Comparison of ENCODE assay signal across 17 cellular contexts in the genomic region with DNA sequence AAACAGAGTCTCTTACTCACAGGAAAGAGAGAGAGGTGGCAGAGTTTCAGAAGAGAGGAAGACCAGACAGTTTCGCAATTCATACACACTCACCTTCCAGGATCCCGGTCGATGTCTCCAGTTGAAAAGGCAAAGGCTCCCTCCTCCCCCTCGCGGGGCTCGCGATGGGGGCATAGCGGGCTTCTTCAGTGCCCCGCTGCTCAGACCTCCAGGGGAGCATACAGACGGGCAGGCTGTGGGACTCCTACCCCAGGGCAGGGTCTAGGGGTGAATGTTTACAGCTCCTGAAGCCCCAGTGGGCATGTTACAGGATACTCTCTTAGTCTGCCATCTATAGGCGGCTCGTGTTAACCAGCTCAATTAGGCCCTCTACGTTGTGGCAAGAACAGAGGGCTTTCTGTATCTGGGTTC.
DNase-seq lines count a peak whose midpoint lies in the region; ATAC-seq and TF ChIP-seq lines count a peak whose summit lies in the region.
"Had no signal": no experiment of that assay in that cellular context is flagged by ENCODE, and none has a peak within 500 bp of the region (broad histone marks: within the 10 kb centered on the region; RNA-seq: fewer than 3 reads in every experiment).

No MANE protein-coding gene starts in this region.

- no peak overlapping the region for H3K18ac ChIP-seq in mesenchymal stem cell (ENCODE audit: low read depth in 1 of 2, low read length in 2 of 2)

- no peak overlapping the region for H2BK15ac ChIP-seq in mesenchymal stem cell (ENCODE audit: low read depth, poor library complexity, severe bottlenecking)

- H3K27ac ChIP-seq in endodermal cell (ENCODE audit: low read depth, low read length), result no peak overlapping the region
- no peak overlapping the region for H3K27ac ChIP-seq in mesenchymal stem cell (ENCODE audit: low read length, poor library complexity, severe bottlenecking)
- H3K27ac ChIP-seq: psoas muscle had no signal

- peak overlapping the region; percentile 61 for H2BK120ac ChIP-seq in mesenchymal stem cell (ENCODE audit: low read depth, low read length)

- no peaks in the 10 kb centered on the region for H3K9me3 ChIP-seq in endodermal cell (ENCODE audit: control insufficient read depth, low read length)
- no peaks in the 10 kb centered on the region for H3K9me3 ChIP-seq in mesenchymal stem cell (ENCODE audit: control insufficient read depth, low read length)
- H3K9me3 ChIP-seq: psoas muscle, transverse colon had no signal

- H2AFZ ChIP-seq in mesenchymal stem cell (ENCODE audit: low read depth, low read length), result peak overlapping the region; percentile 46

- no peak overlapping the region for H3K14ac ChIP-seq in mesenchymal stem cell (ENCODE audit: low read length in 2 of 2)

- H3K27ac Mint-ChIP-seq in endodermal cell, result peak overlapping the region; percentile 55
- H3K27ac Mint-ChIP-seq: activated naive CD4-positive, alpha-beta T cell treated with anti-CD3 and anti-CD28 coated beads, Interleukin-2, amount 50 U/mL, for 72 hours had no signal

- no peaks in the 10 kb centered on the region for H3K36me3 Mint-ChIP-seq in endodermal cell (ENCODE audit: low read depth)
- H3K36me3 Mint-ChIP-seq: IgD-negative memory B cell had no signal

- H4K91ac ChIP-seq in mesenchymal stem cell (ENCODE audit: low read length), result peak overlapping the region; percentile 27

- H3K4me1 ChIP-seq in endodermal cell (ENCODE audit: control insufficient read depth, insufficient read depth, low read length) (no peaks in the 10 kb centered on the region), mesenchymal stem cell (ENCODE audit: control insufficient read depth, insufficient read depth, low read depth, low read length) (peaks cover 3% of the 10 kb centered on the region)
- H3K4me1 ChIP-seq: psoas muscle, transverse colon had no signal

- no peaks in the 10 kb centered on the region for H3K9me3 Mint-ChIP-seq in endodermal cell

- WGBS in endodermal cell (ENCODE audit: insufficient coverage in 1 of 2, insufficient read length in 1 of 2), 2 experiments, result 65 to 74% methylated on average over 2 to 13 of the region's 13 CpGs
- 22% methylated on average over 13 of the region's 13 CpGs for WGBS in mesenchymal stem cell

- H3K27me3 Mint-ChIP-seq in endodermal cell (ENCODE audit: insufficient read depth), result peaks cover 6% of the 10 kb centered on the region
- H3K27me3 Mint-ChIP-seq: IgD-negative memory B cell had no signal

- peak overlapping the region; percentile 53 for H3K4me2 ChIP-seq in mesenchymal stem cell (ENCODE audit: low read length, poor library complexity, severe bottlenecking)

- H3K27me3 ChIP-seq in endodermal cell (ENCODE audit: control insufficient read depth, insufficient read depth, low read length, poor library complexity, severe bottlenecking), result no peaks in the 10 kb centered on the region
- H3K27me3 ChIP-seq in mesenchymal stem cell (ENCODE audit: control insufficient read depth in 1 of 2, insufficient read depth in 1 of 2, low read length in 2 of 2), result no peaks in the 10 kb centered on the region
- H3K27me3 ChIP-seq: transverse colon had no signal

- peaks cover 2% of the 10 kb centered on the region for H3K4me1 Mint-ChIP-seq in endodermal cell
- H3K4me1 Mint-ChIP-seq: IgD-negative memory B cell had no signal

- H2BK5ac ChIP-seq in mesenchymal stem cell (ENCODE audit: low read depth, low read length, poor library complexity, severe bottlenecking), result no peak overlapping the region

- peak; percentile 76 for TF ChIP-seq CTCF in endodermal cell (conservative IDR thresholded peaks at IDR 0.05)

- H3K9ac ChIP-seq in endodermal cell (ENCODE audit: extremely low read depth, low read length, poor library complexity, severe bottlenecking), result no peak overlapping the region
- H3K9ac ChIP-seq in mesenchymal stem cell (ENCODE audit: low read length), result no peak overlapping the region

- peak overlapping the region; percentile 63 for H3K4me3 Mint-ChIP-seq in endodermal cell
- H3K4me3 Mint-ChIP-seq: IgD-negative memory B cell had no signal

- H3K4ac ChIP-seq in mesenchymal stem cell (ENCODE audit: low read depth in 1 of 2, low read length in 2 of 2), result no peak overlapping the region

- H3K4me3 ChIP-seq in endodermal cell (ENCODE audit: low read length), result no peak overlapping the region
- peak overlapping the region in 1 of 2 experiments; percentile 37 for H3K4me3 ChIP-seq in mesenchymal stem cell (ENCODE audit: insufficient read depth in 1 of 2, low read depth in 1 of 2, low read length in 2 of 2)
- H3K4me3 ChIP-seq: psoas muscle had no signal

- H3K23ac ChIP-seq in mesenchymal stem cell (ENCODE audit: low read length in 2 of 2), result no peak overlapping the region

- no peak overlapping the region for H2BK12ac ChIP-seq in mesenchymal stem cell (ENCODE audit: low read length in 2 of 2)

- no peak for ATAC-seq in HG02852 (IDR thresholded peaks at IDR 0.05; ENCODE audit: unreplicated experiment)
- ATAC-seq: activated naive CD4-positive, alpha-beta T cell treated with anti-CD3 and anti-CD28 coated beads, Interleukin-2, amount 50 U/mL, for 72 hours; psoas muscle had no signal

- H2AK5ac ChIP-seq in mesenchymal stem cell (ENCODE audit: low read length, severe bottlenecking), result no peak overlapping the region

- peak overlapping the region; percentile 37 for H4K8ac ChIP-seq in mesenchymal stem cell (ENCODE audit: low read length)

- no peaks in the 10 kb centered on the region for H3K79me1 ChIP-seq in mesenchymal stem cell (replicated peaks; ENCODE audit: low read length, poor library complexity, severe bottlenecking)

- no peaks in the 10 kb centered on the region for H3K36me3 ChIP-seq in endodermal cell (ENCODE audit: control insufficient read depth, insufficient read depth, low read length)
- no peaks in the 10 kb centered on the region for H3K36me3 ChIP-seq in mesenchymal stem cell (ENCODE audit: control insufficient read depth in 1 of 2, insufficient read depth in 2 of 2, low read depth in 1 of 2, low read length in 2 of 2)
- H3K36me3 ChIP-seq: transverse colon had no signal

- DNase-seq in D341Med (ENCODE audit: low spot score) (peak; percentile 18), NCI-H69 (lab: John Stamatoyannopoulos, UW) (peak; percentile 83), endodermal cell (peak; percentile 84), mesenchymal stem cell (peak; percentile 20), NOMO-1 treated with dmso at 0.1 percent for 144 hours (lab: John Stamatoyannopoulos, UW; ENCODE audit: unreplicated experiment) (no peak)
- no peak for DNase-seq in effector CD8-positive, alpha-beta T cell (lab: John Stamatoyannopoulos, UW)
- DNase-seq in activated CD4-positive, alpha-beta T cell treated with anti-CD3 and anti-CD28 coated beads for 48 hours, result no peak
- DNase-seq: activated CD8-positive, alpha-beta memory T cell treated with anti-CD3 and anti-CD28 coated beads, Interleukin-2, amount 50 U/mL, for 4 hours; DMS153; NCI-H1417 treated with DMSO at 0.1 percent for 48 hours; NCI-H526 treated with DMSO at 0.1 percent for 48 hours; psoas muscle; SIG-M5; transverse colon had no signal

Comparison
In these comparisons a context has a peak if more than half of its experiments do, and no peak if none do; other contexts are left out.
1. DNase-seq: peak in D341Med (single experiment), NCI-H69 (single experiment), endodermal cell (single experiment) and mesenchymal stem cell (single experiment); none in NOMO-1 treated with dmso at 0.1 percent for 144 hours (single experiment), effector CD8-positive, alpha-beta T cell (single experiment) and activated CD4-positive, alpha-beta T cell treated with anti-CD3 and anti-CD28 coated beads for 48 hours (single experiment).